Comparison of ENCODE assay signal across 17 cellular contexts in the genomic region with DNA sequence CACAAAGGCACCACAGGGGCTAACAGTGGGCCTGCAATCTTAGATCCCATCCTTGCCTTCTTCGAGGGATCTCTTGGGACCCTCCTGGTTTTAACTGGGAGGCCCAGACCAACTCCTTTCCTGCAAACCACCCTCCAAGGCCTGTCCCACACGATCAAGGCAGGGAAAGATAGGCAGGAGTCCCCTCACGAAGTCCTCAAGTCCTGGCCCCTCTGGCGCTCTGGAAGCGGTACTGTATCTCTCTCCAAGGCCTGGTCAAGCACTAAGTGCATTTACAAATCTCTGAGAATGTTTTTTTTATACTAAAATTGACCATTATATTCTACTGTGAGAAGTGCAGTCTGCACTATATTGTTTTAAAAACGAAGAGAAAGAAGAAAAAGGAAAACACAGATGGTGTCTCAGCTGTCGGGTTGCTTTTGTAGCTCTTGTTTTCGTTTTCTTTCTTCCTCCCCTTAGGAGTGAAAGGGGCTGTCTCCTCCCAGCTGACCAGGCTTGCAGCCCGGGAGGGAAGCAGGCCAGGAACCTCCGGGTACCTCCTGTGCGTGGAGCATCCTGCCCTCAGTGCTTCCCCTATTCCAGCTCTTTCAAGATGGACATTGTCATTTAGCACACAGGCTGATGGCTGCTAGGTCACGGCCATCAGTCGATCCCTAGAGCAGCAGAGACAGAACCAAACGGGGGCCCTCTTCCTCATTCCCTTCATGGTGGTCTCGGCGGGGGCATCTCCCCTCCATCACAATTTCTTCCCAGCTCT. TPM values are rescaled to one million over a fixed set of nuclear protein-coding genes. Genes with fewer than 3 reads are reported as not detected.
DNase-seq lines count a peak whose midpoint lies in the region.
"Had no signal": no experiment of that assay in that cellular context is flagged by ENCODE, and none has a peak within 500 bp of the region (broad histone marks: within the 10 kb centered on the region; RNA-seq: fewer than 3 reads in every experiment).

No MANE protein-coding gene starts in this region.

- peak; percentile 25 for DNase-seq in activated effector memory CD4-positive, alpha-beta T cell treated with anti-CD3 and anti-CD28 coated beads, Interleukin-2, amount 50 U/mL, for 16 hours
- no peak for DNase-seq in activated effector memory CD4-positive, alpha-beta T cell treated with Interleukin-2 at 50 U/mL for 16 hours
- DNase-seq in medulla oblongata (ENCODE audit: extremely low spot score): peak; percentile 81
- no peak for DNase-seq in SHP77 treated with DMSO at 0.1 percent for 48 hours (lab: John Stamatoyannopoulos, UW)
- DNase-seq in MV-4-11 (lab: John Stamatoyannopoulos, UW): no peak
- DNase-seq in NCI-H526 treated with DMSO at 0.1 percent for 48 hours (lab: John Stamatoyannopoulos, UW): no peak
- DNase-seq: ACHN; activated CD4-positive, alpha-beta T cell treated with anti-CD3 and anti-CD28 coated beads, Interleukin-2, amount 50 U/mL, for 4 hours; CD8-positive, alpha-beta T cell; MG63; naive thymus-derived CD8-positive, alpha-beta T cell; NCI-H2029 treated with DMSO at 0.1 percent for 48 hours; NCI-H69 had no signal

- peak overlapping the region; percentile 5 for H3K27ac ChIP-seq in cingulate gyrus (ENCODE audit: low read depth, low read length)
- peak overlapping the region; percentile 62 for H3K27ac ChIP-seq in temporal lobe (ENCODE audit: low read depth, low read length)
- H3K27ac ChIP-seq: SK-N-MC, vagina had no signal

RNA-seq across cellular contexts. Expression of gene FAM222A, which starts 56.7 kb away (rescaled TPM):
- total RNA-seq in temporal lobe: 3.2 TPM

Comparison
In these comparisons a context has a peak if more than half of its experiments do, and no peak if none do; other contexts are left out.
1. DNase-seq: peak in activated effector memory CD4-positive, alpha-beta T cell treated with anti-CD3 and anti-CD28 coated beads, Interleukin-2, amount 50 U/mL, for 16 hours (single experiment) and medulla oblongata (single experiment); none in activated effector memory CD4-positive, alpha-beta T cell treated with Interleukin-2 at 50 U/mL for 16 hours (single experiment), SHP77 treated with DMSO at 0.1 percent for 48 hours (single experiment), MV-4-11 (single experiment) and NCI-H526 treated with DMSO at 0.1 percent for 48 hours (single experiment).